Comparison of ENCODE assay signal across 1 cellular context in genomic region chr14:21529515-21529914, GRCh38.
TF ChIP-seq lines count a peak whose summit lies in the region.

No MANE protein-coding gene starts in this region.

TF ChIP-seq in WTC11, 78 proteins besides CTCF, POLR2A, EP300 and RAD21:
- TF ChIP-seq NR2C2 (CRISPR knock-in tag; IDR thresholded peaks at IDR 0.05) (no peak), GTF2I (CRISPR knock-in tag; conservative IDR thresholded peaks at IDR 0.05) (0 out of 2 replicates have a peak, but pooled peaks have one; percentile 33)
